Comparison of ENCODE assay signal across 17 cellular contexts in genomic region chr5:173798127-173798810, GRCh38.
DNase-seq lines count a peak whose midpoint lies in the region; ATAC-seq, FAIRE-seq and TF ChIP-seq lines count a peak whose summit lies in the region.
"Had no signal": no experiment of that assay in that cellular context is flagged by ENCODE, and none has a peak within 500 bp of the region (broad histone marks: within the 10 kb centered on the region; RNA-seq: fewer than 3 reads in every experiment).

No MANE protein-coding gene starts in this region.

- no peaks in the 10 kb centered on the region for H3K27me3 ChIP-seq in H1 (replicated peaks in 1 of 4; ENCODE audit: control insufficient read depth in 3 of 4, extremely low read depth in 1 of 4, insufficient read depth in 3 of 4, low read length in 3 of 4)
- no peaks in the 10 kb centered on the region for H3K27me3 ChIP-seq in naive thymus-derived CD4-positive, alpha-beta T cell (ENCODE audit: control insufficient read depth in 2 of 2, insufficient read depth in 2 of 2, low read length in 2 of 2)
- H3K27me3 ChIP-seq: BLaER1 had no signal

- no peak overlapping the region for H2BK12ac ChIP-seq in H1 (ENCODE audit: low read depth, low read length)

- no peak overlapping the region for H3K4ac ChIP-seq in H1 (replicated peaks; ENCODE audit: insufficient read length, low read depth, low read length)

- no peak for DNase-seq in T-helper 17 cell
- no peak for DNase-seq in H1 (ENCODE audit: low read depth in 1 of 2, low spot score in 2 of 2)
- no peak for DNase-seq in NCI-H1930 (lab: John Stamatoyannopoulos, UW)
- DNase-seq in naive thymus-derived CD4-positive, alpha-beta T cell = no peak
- DNase-seq: AML-193; Caco-2; CD8-positive, alpha-beta memory T cell; DMS53; GF-D8; GM23248; H9 had no signal

- peaks cover 8% of the 10 kb centered on the region for H3K4me1 Mint-ChIP-seq in T-helper 17 cell
- no peaks in the 10 kb centered on the region for H3K4me1 Mint-ChIP-seq in nephron
- H3K4me1 Mint-ChIP-seq in naive thymus-derived CD4-positive, alpha-beta T cell = peaks cover 0 to 2% (median 0%) of the 10 kb centered on the region in 7 donors
- H3K4me1 Mint-ChIP-seq: CD8-positive, alpha-beta memory T cell had no signal

- ATAC-seq in T-helper 17 cell = no peak
- ATAC-seq in HG03280 (IDR thresholded peaks at IDR 0.05; ENCODE audit: unreplicated experiment) = no peak
- no peak for ATAC-seq in GM21576 (IDR thresholded peaks at IDR 0.05; ENCODE audit: unreplicated experiment)
- ATAC-seq in naive thymus-derived CD4-positive, alpha-beta T cell = no peak
- ATAC-seq: HepG2 had no signal

- TF ChIP-seq EP300 in H1 (IDR thresholded peaks at IDR 0.05; ENCODE audit: borderline replicate concordance in 1 of 2, low read depth in 2 of 2, low read length in 2 of 2) = no peak

- H3K4me2 ChIP-seq in H1 (ENCODE audit: insufficient read depth in 1 of 2, low read depth in 2 of 2, low read length in 2 of 2) = no peak overlapping the region
- H3K4me2 ChIP-seq: BLaER1 had no signal

- H3K36me3 Mint-ChIP-seq in T-helper 17 cell (ENCODE audit: low read depth) (no peaks in the 10 kb centered on the region), nephron (ENCODE audit: low read depth) (no peaks in the 10 kb centered on the region)
- no peaks in the 10 kb centered on the region for H3K36me3 Mint-ChIP-seq in naive thymus-derived CD4-positive, alpha-beta T cell
- H3K36me3 Mint-ChIP-seq: CD8-positive, alpha-beta memory T cell had no signal

- H3K27ac ChIP-seq in H1 (ENCODE audit: low read depth, low read length) = no peak overlapping the region
- no peak overlapping the region for H3K27ac ChIP-seq in naive thymus-derived CD4-positive, alpha-beta T cell (ENCODE audit: low read depth, low read length)
- H3K27ac ChIP-seq: BLaER1, GM23248 had no signal

- TF ChIP-seq CTCF in H1 (IDR thresholded peaks at IDR 0.05; ENCODE audit: control extremely low read depth in 1 of 3, insufficient read depth in 1 of 3, low read depth in 1 of 3, low read length in 3 of 3) = no peak
- no peak for TF ChIP-seq CTCF in nephron (IDR thresholded peaks at IDR 0.05; ENCODE audit: unreplicated experiment in 3 of 3)

- H3K27ac Mint-ChIP-seq in T-helper 17 cell = peak overlapping the region; percentile 73
- peak overlapping the region in 2 of 3 experiments; percentile 34 to 49 for H3K27ac Mint-ChIP-seq in nephron
- H3K27ac Mint-ChIP-seq in naive thymus-derived CD4-positive, alpha-beta T cell = no peak overlapping the region

- peaks cover 0 to 5% (median 0%) of the 10 kb centered on the region in 4 experiments; a peak in 3 of 7 replicates for H3K4me1 ChIP-seq in H1 (replicated peaks in 1 of 4; ENCODE audit: control insufficient read depth in 3 of 4, insufficient read depth in 4 of 4, low read length in 3 of 4)
- no peaks in the 10 kb centered on the region for H3K4me1 ChIP-seq in naive thymus-derived CD4-positive, alpha-beta T cell (ENCODE audit: control insufficient read depth in 2 of 2, insufficient read depth in 2 of 2, low read length in 2 of 2)
- H3K4me1 ChIP-seq: BLaER1 had no signal

- H2BK5ac ChIP-seq in H1 (ENCODE audit: low read depth, low read length) = no peak overlapping the region

- H2BK15ac ChIP-seq in H1 (ENCODE audit: low read length) = no peak overlapping the region

- H2AFZ ChIP-seq in H1 (ENCODE audit: low read length) = no peak overlapping the region
- H2AFZ ChIP-seq: GM23248 had no signal

- no peaks in the 10 kb centered on the region for H3K9me3 ChIP-seq in T-helper 17 cell (ENCODE audit: control insufficient read depth, low read length, poor library complexity, severe bottlenecking)
- no peaks in the 10 kb centered on the region for H3K9me3 ChIP-seq in H1 (ENCODE audit: insufficient read depth in 2 of 2, low read depth in 1 of 2, low read length in 1 of 2)
- no peaks in the 10 kb centered on the region for H3K9me3 ChIP-seq in naive thymus-derived CD4-positive, alpha-beta T cell (ENCODE audit: control insufficient read depth in 2 of 3, low read length in 3 of 3)
- H3K9me3 ChIP-seq: BLaER1, Caco-2 had no signal

- FAIRE-seq in H1 (lab: Jason Lieb, UNC) = no peak
- FAIRE-seq: HepG2, HTR-8/SVneo had no signal

- H2BK20ac ChIP-seq in H1 (ENCODE audit: low read length) = 0 out of 2 replicates have a peak overlapping the region, but pooled peaks have one; percentile 32

- TF ChIP-seq RAD21 in H1 (IDR thresholded peaks at IDR 0.05 in 1 of 2, conservative IDR thresholded peaks at IDR 0.05 in 1 of 2; ENCODE audit: low read depth in 2 of 2, low read length in 2 of 2) = no peak

- H3K14ac ChIP-seq in H1 (ENCODE audit: insufficient read length) = no peak overlapping the region

- H3K23me2 ChIP-seq in H1 (ENCODE audit: low read depth, low read length) = 0 out of 2 replicates have a peak, but pooled peaks cover 2% of the 10 kb centered on the region

- H3K36me3 ChIP-seq in H1 (ENCODE audit: control insufficient read depth in 2 of 4, insufficient read depth in 4 of 4, low read length in 3 of 4) = no peaks in the 10 kb centered on the region; a peak in 2 of 8 replicates
- no peaks in the 10 kb centered on the region for H3K36me3 ChIP-seq in naive thymus-derived CD4-positive, alpha-beta T cell (ENCODE audit: control insufficient read depth in 2 of 3, insufficient read depth in 3 of 3, low read length in 3 of 3)
- H3K36me3 ChIP-seq: BLaER1 had no signal

- H4K91ac ChIP-seq in H1 (replicated peaks; ENCODE audit: insufficient read length, low read length) = no peak overlapping the region

- CTCF ChIA-PET in H1 (lab: Charles Lee; ENCODE audit: partially characterized antibody) = interaction anchor here (1.0 to 4.6 kb wide), 4 partner anchors 9 to 176 kb away, joined by 3 to 24 read pairs (median 4); no protein-coding TSS in a partner anchor
- CTCF ChIA-PET in naive thymus-derived CD4-positive, alpha-beta T cell (lab: Charles Lee) = no interaction called here

- H3K4me3 Mint-ChIP-seq in T-helper 17 cell (no peak overlapping the region), nephron (no peak overlapping the region)
- no peak overlapping the region for H3K4me3 Mint-ChIP-seq in naive thymus-derived CD4-positive, alpha-beta T cell
- H3K4me3 Mint-ChIP-seq: CD8-positive, alpha-beta memory T cell; H9 had no signal

- 84% methylated on average over 4 of the region's 4 CpGs; no CpG with 5 or more reads in 1 of the 2 experiments for WGBS in H1 (ENCODE audit: extremely low coverage in 1 of 2, insufficient coverage in 1 of 2, insufficient read length in 1 of 2, insufficient replicate concordance in 2 of 2, low coverage in 1 of 2, low lambda C conversion rate in 2 of 2, missing lambda C conversion rate in 1 of 2), 2 experiments

- POLR2A ChIA-PET in H1 (lab: Charles Lee; ENCODE audit: partially characterized antibody) = no interaction called here
- POLR2A ChIA-PET in naive thymus-derived CD4-positive, alpha-beta T cell (lab: Charles Lee) = no interaction called here

- H3K79me2 ChIP-seq in H1 (ENCODE audit: control insufficient read depth in 1 of 2, insufficient read depth in 2 of 2, low read length in 2 of 2) = no peaks in the 10 kb centered on the region

- H2BK120ac ChIP-seq in H1 (replicated peaks; ENCODE audit: low read depth, low read length) = no peak overlapping the region

- no peak overlapping the region for H2AK5ac ChIP-seq in H1 (ENCODE audit: low read depth, low read length)

- peaks cover 10% of the 10 kb centered on the region for H3K27me3 Mint-ChIP-seq in T-helper 17 cell
- peaks cover 4% of the 10 kb centered on the region for H3K27me3 Mint-ChIP-seq in nephron (ENCODE audit: low read depth)
- peaks cover 0 to 6% (median 0%) of the 10 kb centered on the region in 5 donors for H3K27me3 Mint-ChIP-seq in naive thymus-derived CD4-positive, alpha-beta T cell

- H3K18ac ChIP-seq in H1 (ENCODE audit: extremely low read depth, low read length) = no peak overlapping the region

- H4K5ac ChIP-seq in H1 (ENCODE audit: insufficient read length, low read depth, low read length) = no peak overlapping the region

- no peaks in the 10 kb centered on the region for H3K79me1 ChIP-seq in H1 (ENCODE audit: low read depth, low read length)

- H3K9me3 Mint-ChIP-seq in nephron = no peaks in the 10 kb centered on the region
- H3K9me3 Mint-ChIP-seq in naive thymus-derived CD4-positive, alpha-beta T cell = no peaks in the 10 kb centered on the region
- H3K9me3 Mint-ChIP-seq: CD8-positive, alpha-beta memory T cell; H9 had no signal

- no peak overlapping the region for H3K56ac ChIP-seq in H1 (replicated peaks; ENCODE audit: insufficient read length, low read depth, low read length)

- H4K20me1 ChIP-seq in H1 (replicated peaks in 1 of 2; ENCODE audit: control insufficient read depth in 1 of 2, insufficient read depth in 2 of 2, low read length in 2 of 2) = no peaks in the 10 kb centered on the region
- H4K20me1 ChIP-seq: BLaER1 had no signal

- H3K9ac ChIP-seq in H1 (replicated peaks in 1 of 4; ENCODE audit: extremely low read depth in 1 of 4, low read depth in 3 of 4, low read length in 3 of 4) = no peak overlapping the region
- H3K9ac ChIP-seq: BLaER1, GM23248 had no signal

- intact Hi-C loops in naive thymus-derived CD4-positive, alpha-beta T cell (cut with micrococcal nuclease) = no loop called here

- H3K23ac ChIP-seq in H1 (ENCODE audit: insufficient read length) = no peak overlapping the region

- no peak overlapping the region; the same call in 1 of the 2 replicates for H4K8ac ChIP-seq in H1 (ENCODE audit: extremely low read depth, insufficient read depth, low read length)

- no peak for TF ChIP-seq POLR2A in H1 (IDR thresholded peaks at IDR 0.05; ENCODE audit: control extremely low read depth in 1 of 2, low read depth in 2 of 2, low read length in 2 of 2)

- no peak overlapping the region for H3K4me3 ChIP-seq in H1 (ENCODE audit: extremely low read depth in 1 of 4, insufficient read depth in 2 of 4, low read depth in 3 of 4, low read length in 4 of 4)
- H3K4me3 ChIP-seq in naive thymus-derived CD4-positive, alpha-beta T cell (ENCODE audit: low read length) = no peak overlapping the region
- H3K4me3 ChIP-seq: BLaER1, GM23248 had no signal

TF ChIP-seq in H1, 55 proteins besides CTCF, POLR2A, EP300 and RAD21 (continues in another document):
- no peak for TF ChIP-seq SIX5 (IDR thresholded peaks at IDR 0.05; ENCODE audit: low read depth, low read length)
- TF ChIP-seq KDM1A (IDR thresholded peaks at IDR 0.05; ENCODE audit: borderline replicate concordance, low read length) = no peak
- no peak for TF ChIP-seq ASH2L (IDR thresholded peaks at IDR 0.05; ENCODE audit: low read length)
- TF ChIP-seq MAX (IDR thresholded peaks at IDR 0.05) = no peak
- no peak for TF ChIP-seq SP4 (IDR thresholded peaks at IDR 0.05; ENCODE audit: low read length)
- no peak for TF ChIP-seq CBX5 (IDR thresholded peaks at IDR 0.05; ENCODE audit: low read depth, low read length)
- TF ChIP-seq JUN (IDR thresholded peaks at IDR 0.05; ENCODE audit: low read depth, low read length) = no peak
- no peak for TF ChIP-seq PHF8 (conservative IDR thresholded peaks at IDR 0.05; ENCODE audit: low read depth, low read length)
- TF ChIP-seq RXRA (IDR thresholded peaks at IDR 0.05; ENCODE audit: insufficient read depth, low read depth, low read length) = no peak
- no peak for TF ChIP-seq SUZ12 (IDR thresholded peaks at IDR 0.05; ENCODE audit: low read length)
- TF ChIP-seq NRF1 (IDR thresholded peaks at IDR 0.05; ENCODE audit: low read depth, low read length) = no peak

Comparison
In these comparisons a context has a peak if more than half of its experiments do, and no peak if none do; other contexts are left out.
1. H3K27ac Mint-ChIP-seq: peak in T-helper 17 cell (single experiment) and nephron (2 of 3); none in naive thymus-derived CD4-positive, alpha-beta T cell (0 of 9).